12 cellular contexts compared by ENCODE assay signal in the genomic region with DNA sequence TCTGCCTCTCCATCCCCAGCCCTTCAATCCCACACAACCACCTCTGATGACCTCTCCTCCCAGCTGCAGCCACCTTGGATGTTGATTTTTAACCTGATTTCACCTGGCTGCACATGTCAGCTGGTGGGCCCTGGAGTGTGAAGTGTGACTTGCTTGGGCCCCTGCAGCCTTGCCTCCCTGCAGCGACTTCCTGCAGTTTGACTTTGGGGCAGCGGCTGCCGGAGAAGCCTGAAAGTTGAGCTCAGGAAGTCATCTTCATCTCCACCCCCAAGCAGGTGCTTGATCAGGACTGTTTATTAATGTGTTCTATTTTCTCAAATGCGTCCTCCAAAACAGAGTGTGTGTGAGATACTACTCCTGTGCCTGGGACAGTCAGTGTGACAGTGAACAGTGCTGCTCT.
DNase-seq lines count a peak whose midpoint lies in the region; ATAC-seq and TF ChIP-seq lines count a peak whose summit lies in the region.
"Had no signal": no experiment of that assay in that cellular context is flagged by ENCODE, and none has a peak within 500 bp of the region (broad histone marks: within the 10 kb centered on the region; RNA-seq: fewer than 3 reads in every experiment).

No MANE protein-coding gene starts in this region.

- H3K4me3 ChIP-seq in GM06990 (replicated peaks; ENCODE audit: low read depth, low read length): no peak overlapping the region
- H3K4me3 ChIP-seq in upper lobe of right lung: no peak overlapping the region
- H3K4me3 ChIP-seq: neural progenitor cell had no signal

- intact Hi-C loops in upper lobe of right lung (cut with DNase I): no loop called here

- H3K4me3 Mint-ChIP-seq in activated naive CD8-positive, alpha-beta T cell treated with anti-CD3 and anti-CD28 coated beads, Interleukin-2, amount 50 U/mL, for 24 hours: no peak overlapping the region
- no peak overlapping the region for H3K4me3 Mint-ChIP-seq in activated T-helper 17 cell treated with anti-CD3 and anti-CD28 coated beads, Interleukin-2, amount 50 U/mL, for 72 hours
- H3K4me3 Mint-ChIP-seq: H9, neural progenitor cell had no signal

- no peaks in the 10 kb centered on the region for H3K9me3 ChIP-seq in upper lobe of right lung

- H3K36me3 ChIP-seq in GM06990 (ENCODE audit: control insufficient read depth, insufficient read depth, low read length): no peaks in the 10 kb centered on the region
- no peaks in the 10 kb centered on the region for H3K36me3 ChIP-seq in upper lobe of right lung
- H3K36me3 ChIP-seq: neural progenitor cell had no signal

- H3K36me3 Mint-ChIP-seq in activated naive CD8-positive, alpha-beta T cell treated with anti-CD3 and anti-CD28 coated beads, Interleukin-2, amount 50 U/mL, for 24 hours (ENCODE audit: low read depth): no peaks in the 10 kb centered on the region
- H3K36me3 Mint-ChIP-seq in activated T-helper 17 cell treated with anti-CD3 and anti-CD28 coated beads, Interleukin-2, amount 50 U/mL, for 72 hours (ENCODE audit: low read depth): no peaks in the 10 kb centered on the region

- no peaks in the 10 kb centered on the region for H3K27me3 Mint-ChIP-seq in activated naive CD8-positive, alpha-beta T cell treated with anti-CD3 and anti-CD28 coated beads, Interleukin-2, amount 50 U/mL, for 24 hours
- no peaks in the 10 kb centered on the region for H3K27me3 Mint-ChIP-seq in activated T-helper 17 cell treated with anti-CD3 and anti-CD28 coated beads, Interleukin-2, amount 50 U/mL, for 72 hours

- peak; percentile 35 for DNase-seq in GM06990 (ENCODE audit: extremely low read depth, insufficient read length)
- peak; percentile 2 for DNase-seq in activated naive CD8-positive, alpha-beta T cell treated with anti-CD3 and anti-CD28 coated beads, Interleukin-2, amount 50 U/mL, for 24 hours
- no peak for DNase-seq in NCI-H1048 (lab: John Stamatoyannopoulos, UW)
- DNase-seq in upper lobe of right lung: no peak
- DNase-seq in effector CD4-positive, alpha-beta T cell: no peak
- DNase-seq: H9, NCI-H2029 treated with DMSO at 0.1 percent for 48 hours had no signal

- H3K9me3 Mint-ChIP-seq in activated naive CD8-positive, alpha-beta T cell treated with anti-CD3 and anti-CD28 coated beads, Interleukin-2, amount 50 U/mL, for 24 hours: no peaks in the 10 kb centered on the region
- H3K9me3 Mint-ChIP-seq in activated T-helper 17 cell treated with anti-CD3 and anti-CD28 coated beads, Interleukin-2, amount 50 U/mL, for 72 hours: no peaks in the 10 kb centered on the region
- H3K9me3 Mint-ChIP-seq: H9, neural progenitor cell had no signal

- H3K27me3 ChIP-seq in GM06990 (replicated peaks; ENCODE audit: control insufficient read depth, insufficient read depth, low read length): no peaks in the 10 kb centered on the region
- no peaks in the 10 kb centered on the region for H3K27me3 ChIP-seq in upper lobe of right lung
- H3K27me3 ChIP-seq: neural progenitor cell had no signal

- no peak overlapping the region for H3K27ac Mint-ChIP-seq in activated naive CD8-positive, alpha-beta T cell treated with anti-CD3 and anti-CD28 coated beads, Interleukin-2, amount 50 U/mL, for 24 hours
- H3K27ac Mint-ChIP-seq in activated T-helper 17 cell treated with anti-CD3 and anti-CD28 coated beads, Interleukin-2, amount 50 U/mL, for 72 hours: no peak overlapping the region
- H3K27ac Mint-ChIP-seq: neural progenitor cell had no signal

- H3K27ac ChIP-seq in upper lobe of right lung: no peak overlapping the region
- H3K27ac ChIP-seq: neural progenitor cell had no signal

- peaks cover 8% of the 10 kb centered on the region for H3K4me1 ChIP-seq in upper lobe of right lung

- peaks cover 23% of the 10 kb centered on the region for H3K4me1 Mint-ChIP-seq in activated naive CD8-positive, alpha-beta T cell treated with anti-CD3 and anti-CD28 coated beads, Interleukin-2, amount 50 U/mL, for 24 hours
- no peaks in the 10 kb centered on the region for H3K4me1 Mint-ChIP-seq in activated T-helper 17 cell treated with anti-CD3 and anti-CD28 coated beads, Interleukin-2, amount 50 U/mL, for 72 hours

- ATAC-seq in GM19452 (IDR thresholded peaks at IDR 0.05; ENCODE audit: unreplicated experiment) (peak; percentile 62), HG02943 (IDR thresholded peaks at IDR 0.05; ENCODE audit: low read depth, unreplicated experiment) (peak; percentile 66), upper lobe of right lung (no peak)
- ATAC-seq in activated naive CD8-positive, alpha-beta T cell treated with anti-CD3 and anti-CD28 coated beads, Interleukin-2, amount 50 U/mL, for 24 hours: no peak
- no peak for ATAC-seq in activated T-helper 17 cell treated with anti-CD3 and anti-CD28 coated beads, Interleukin-2, amount 50 U/mL, for 72 hours (replicated peaks)
- ATAC-seq: Panc1 had no signal

- TF ChIP-seq CTCF in GM06990 (IDR thresholded peaks at IDR 0.05; ENCODE audit: insufficient read depth, low read length, poor library complexity, severe bottlenecking) (no peak), upper lobe of right lung (IDR thresholded peaks at IDR 0.05) (no peak)

Comparison
In these comparisons a context has a peak if more than half of its experiments do, and no peak if none do; other contexts are left out.
1. DNase-seq: peak in GM06990 (single experiment) and activated naive CD8-positive, alpha-beta T cell treated with anti-CD3 and anti-CD28 coated beads, Interleukin-2, amount 50 U/mL, for 24 hours (single experiment); none in NCI-H1048 (single experiment), upper lobe of right lung (single experiment) and effector CD4-positive, alpha-beta T cell (single experiment).
2. ATAC-seq: peak in GM19452 (single experiment) and HG02943 (single experiment); none in activated naive CD8-positive, alpha-beta T cell treated with anti-CD3 and anti-CD28 coated beads, Interleukin-2, amount 50 U/mL, for 24 hours (single experiment), activated T-helper 17 cell treated with anti-CD3 and anti-CD28 coated beads, Interleukin-2, amount 50 U/mL, for 72 hours (single experiment) and upper lobe of right lung (single experiment).